ENCODE assay signal across 22 cellular contexts in genomic region chr10:275680-276079, GRCh38.
A peak's percentile ranks its signal among the peaks of the same experiment; 100 is the strongest.
DNase-seq lines count a peak whose midpoint lies in the region; ATAC-seq and TF ChIP-seq lines count a peak whose summit lies in the region.
"Had no signal": no experiment of that assay in that cellular context is flagged by ENCODE, and none has a peak within 500 bp of the region (broad histone marks: within the 10 kb centered on the region; RNA-seq: fewer than 3 reads in every experiment).

No MANE protein-coding gene starts in this region.

- ATAC-seq in GM21423 (IDR thresholded peaks at IDR 0.05; ENCODE audit: unreplicated experiment) (no peak), GM18873 (IDR thresholded peaks at IDR 0.05; ENCODE audit: low FRiP score, unreplicated experiment) (no peak)
- ATAC-seq: A549, GM12878, HCT116 had no signal

- no peak for TF ChIP-seq EP300 in stomach (IDR thresholded peaks at IDR 0.05)

- no peaks in the 10 kb centered on the region for H3K27me3 ChIP-seq in stomach
- H3K27me3 ChIP-seq: BE2C; BLaER1 treated with 17β-estradiol and CSF1 and Interleukin-3, amounts not matched to agents 10 nM and 100 nM had no signal

- 94 to 96% (median 95%) methylated on average over 12 to 18 of the region's 18 CpGs for WGBS in stomach, 5 donors

- H3K27ac ChIP-seq in VCaP (peak overlapping the region; percentile 59), stomach (no peak overlapping the region)
- H3K27ac ChIP-seq: A549; BLaER1 treated with 17β-estradiol and CSF1 and Interleukin-3, amounts not matched to agents 10 nM and 100 nM; GM23248 had no signal

- H3K36me3 ChIP-seq in stomach, result peaks cover 12 to 70% (median 58%) of the 10 kb centered on the region in 4 donors
- H3K36me3 ChIP-seq: BE2C had no signal

- H3K4me3 ChIP-seq in stomach, result no peak overlapping the region
- H3K4me3 ChIP-seq: A549; BLaER1 treated with 17β-estradiol and CSF1 and Interleukin-3, amounts not matched to agents 10 nM and 100 nM; GM12878; GM23248 had no signal

- H3K4me1 ChIP-seq in stomach, result no peaks in the 10 kb centered on the region
- H3K4me1 ChIP-seq: A549 had no signal

- TF ChIP-seq CTCF in VCaP (conservative IDR thresholded peaks at IDR 0.05) (no peak), stomach (IDR thresholded peaks at IDR 0.05) (no peak), GM20000 (IDR thresholded peaks at IDR 0.05; ENCODE audit: extremely low read depth, missing control alignments) (no peak)

- H3K9me3 ChIP-seq in stomach, result no peaks in the 10 kb centered on the region
- H3K9me3 ChIP-seq: A549; BE2C; BLaER1 treated with 17β-estradiol and CSF1 and Interleukin-3, amounts not matched to agents 10 nM and 100 nM had no signal

- no peak for TF ChIP-seq POLR2A in stomach (IDR thresholded peaks at IDR 0.05)

- DNase-seq in islet precursor cell, result peak; percentile 52
- DNase-seq in stomach, result peak; percentile 16
- no peak for DNase-seq in GM20000 (ENCODE audit: low spot score)
- DNase-seq: 8988T; ACHN; AML-193; BE2C; CD4-positive, alpha-beta T cell; CD8-positive, alpha-beta memory T cell; DMS 273 treated with DMSO at 0.1 percent for 48 hours; DMS79; EL; GDM1; GM23248; H9 had no signal

- intact Hi-C loops in stomach (cut with DNase I; ENCODE audit: low total_unique reads), result no loop called here
